In genomic region chr2:129766594-129766993, GRCh38 we compare ENCODE assay signal across 2 cellular contexts.
TF ChIP-seq lines count a peak whose summit lies in the region.

No MANE protein-coding gene starts in this region.

TF ChIP-seq in SK-N-SH, 30 proteins besides CTCF, POLR2A, EP300 and RAD21 (continued from another document):
- TF ChIP-seq, protein P1, sequence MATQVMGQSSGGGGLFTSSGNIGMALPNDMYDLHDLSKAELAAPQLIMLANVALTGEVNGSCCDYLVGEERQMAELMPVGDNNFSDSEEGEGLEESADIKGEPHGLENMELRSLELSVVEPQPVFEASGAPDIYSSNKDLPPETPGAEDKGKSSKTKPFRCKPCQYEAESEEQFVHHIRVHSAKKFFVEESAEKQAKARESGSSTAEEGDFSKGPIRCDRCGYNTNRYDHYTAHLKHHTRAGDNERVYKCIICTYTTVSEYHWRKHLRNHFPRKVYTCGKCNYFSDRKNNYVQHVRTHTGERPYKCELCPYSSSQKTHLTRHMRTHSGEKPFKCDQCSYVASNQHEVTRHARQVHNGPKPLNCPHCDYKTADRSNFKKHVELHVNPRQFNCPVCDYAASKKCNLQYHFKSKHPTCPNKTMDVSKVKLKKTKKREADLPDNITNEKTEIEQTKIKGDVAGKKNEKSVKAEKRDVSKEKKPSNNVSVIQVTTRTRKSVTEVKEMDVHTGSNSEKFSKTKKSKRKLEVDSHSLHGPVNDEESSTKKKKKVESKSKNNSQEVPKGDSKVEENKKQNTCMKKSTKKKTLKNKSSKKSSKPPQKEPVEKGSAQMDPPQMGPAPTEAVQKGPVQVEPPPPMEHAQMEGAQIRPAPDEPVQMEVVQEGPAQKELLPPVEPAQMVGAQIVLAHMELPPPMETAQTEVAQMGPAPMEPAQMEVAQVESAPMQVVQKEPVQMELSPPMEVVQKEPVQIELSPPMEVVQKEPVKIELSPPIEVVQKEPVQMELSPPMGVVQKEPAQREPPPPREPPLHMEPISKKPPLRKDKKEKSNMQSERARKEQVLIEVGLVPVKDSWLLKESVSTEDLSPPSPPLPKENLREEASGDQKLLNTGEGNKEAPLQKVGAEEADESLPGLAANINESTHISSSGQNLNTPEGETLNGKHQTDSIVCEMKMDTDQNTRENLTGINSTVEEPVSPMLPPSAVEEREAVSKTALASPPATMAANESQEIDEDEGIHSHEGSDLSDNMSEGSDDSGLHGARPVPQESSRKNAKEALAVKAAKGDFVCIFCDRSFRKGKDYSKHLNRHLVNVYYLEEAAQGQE (IDR thresholded peaks at IDR 0.05; ENCODE audit: low read depth, low read length): no peak
- TF ChIP-seq FOSL2 (IDR thresholded peaks at IDR 0.05; ENCODE audit: borderline replicate concordance, low read depth): no peak
- TF ChIP-seq FOXM1 (IDR thresholded peaks at IDR 0.05; ENCODE audit: low read depth): no peak
- TF ChIP-seq GATA2 (CRISPR knock-in tag; IDR thresholded peaks at IDR 0.05): no peak
- TF ChIP-seq RXRA (IDR thresholded peaks at IDR 0.05; ENCODE audit: borderline replicate concordance, low read depth): no peak
- TF ChIP-seq MEF2A (IDR thresholded peaks at IDR 0.05; ENCODE audit: borderline replicate concordance, low read depth): no peak

TF ChIP-seq in SK-N-SH treated with all-trans-retinoic acid at 6 μM for 48 hours, 23 proteins besides CTCF, POLR2A, EP300 and RAD21 (continued from another document):
- TF ChIP-seq PATZ1 (CRISPR knock-in tag; IDR thresholded peaks at IDR 0.05; ENCODE audit: borderline replicate concordance): no peak
- TF ChIP-seq PPARA (CRISPR knock-in tag; IDR thresholded peaks at IDR 0.05; ENCODE audit: borderline replicate concordance): no peak
- no peak for TF ChIP-seq TCF4 (CRISPR knock-in tag; IDR thresholded peaks at IDR 0.05; ENCODE audit: borderline replicate concordance)
